ENCODE assay signal across 8 cellular contexts in the genomic region with DNA sequence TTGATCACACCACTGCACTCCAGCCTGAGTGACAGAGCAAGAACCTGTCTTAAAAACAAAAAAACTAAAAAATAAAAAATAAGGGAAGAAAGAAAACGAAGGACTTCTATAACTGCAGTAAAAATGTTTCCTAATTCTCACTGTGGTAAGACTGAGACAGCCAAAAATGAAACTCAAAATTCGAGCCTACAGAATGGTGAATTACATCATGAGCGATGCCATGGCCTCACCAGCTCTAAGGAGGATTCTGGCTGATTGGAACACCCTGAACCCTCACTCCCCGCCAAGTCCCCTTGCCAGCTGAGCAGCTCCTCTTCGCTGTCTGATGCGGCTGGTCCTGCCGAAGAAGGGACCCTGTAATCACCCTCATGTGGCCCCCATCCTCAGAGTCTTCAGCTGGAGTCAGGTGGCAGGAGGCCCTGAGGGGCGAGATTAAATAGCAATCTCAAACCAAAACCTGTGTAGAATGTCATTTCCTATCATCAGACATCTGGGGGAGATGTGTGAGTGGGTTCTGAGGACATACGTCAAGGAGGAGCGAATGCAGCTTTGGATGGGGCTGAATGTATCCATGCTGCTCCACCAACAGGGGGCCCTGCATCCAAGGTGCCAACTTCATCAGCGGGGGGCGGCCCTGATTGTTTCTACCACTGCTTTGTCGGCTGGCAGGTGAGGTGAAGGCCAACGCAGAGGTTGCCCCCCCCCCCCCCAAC. TPM values are rescaled to one million over a fixed set of nuclear protein-coding genes. Genes with fewer than 3 reads are reported as not detected.
DNase-seq lines count a peak whose midpoint lies in the region; ATAC-seq and TF ChIP-seq lines count a peak whose summit lies in the region.

No MANE protein-coding gene starts in this region.

- H3K27me3 ChIP-seq in upper lobe of right lung, result no peaks in the 10 kb centered on the region

- H3K36me3 ChIP-seq in upper lobe of right lung, result no peaks in the 10 kb centered on the region

- ATAC-seq in natural killer cell, result peak; percentile 68 to 91 (median 76)
- no peak for ATAC-seq in natural killer cell treated with Interleukin-12 subunit alpha and Interleukin-12 subunit beta and Interleukin-15 and Interleukin-18, amount 100 ng/mL, for 72 hours
- peak; percentile 80 for ATAC-seq in T-helper 17 cell
- peak; percentile 48 for ATAC-seq in upper lobe of right lung
- no peak for ATAC-seq in GM18505 (IDR thresholded peaks at IDR 0.05; ENCODE audit: unreplicated experiment)
- no peak for ATAC-seq in GM19023 (IDR thresholded peaks at IDR 0.05; ENCODE audit: unreplicated experiment)

- H3K27ac Mint-ChIP-seq in natural killer cell (no peak overlapping the region), T-helper 17 cell (no peak overlapping the region), glutamatergic neuron (ENCODE audit: unreplicated experiment) (no peak overlapping the region)
- no peak overlapping the region for H3K27ac Mint-ChIP-seq in natural killer cell treated with Interleukin-12 subunit alpha and Interleukin-12 subunit beta and Interleukin-15 and Interleukin-18, amount 100 ng/mL, for 72 hours

- H3K4me3 Mint-ChIP-seq in natural killer cell (no peak overlapping the region), T-helper 17 cell (no peak overlapping the region), glutamatergic neuron (ENCODE audit: unreplicated experiment) (no peak overlapping the region)
- no peak overlapping the region for H3K4me3 Mint-ChIP-seq in natural killer cell treated with Interleukin-12 subunit alpha and Interleukin-12 subunit beta and Interleukin-15 and Interleukin-18, amount 100 ng/mL, for 72 hours

- no peak for TF ChIP-seq CTCF in natural killer cell (IDR thresholded peaks at IDR 0.05)
- TF ChIP-seq CTCF in glutamatergic neuron (IDR thresholded peaks at IDR 0.05; ENCODE audit: partially characterized antibody, unreplicated experiment), result peak; percentile 41
- TF ChIP-seq CTCF in upper lobe of right lung (IDR thresholded peaks at IDR 0.05), result peak; percentile 35

- intact Hi-C loops in natural killer cell (cut with micrococcal nuclease), result no loop called here
- intact Hi-C loops in upper lobe of right lung (cut with DNase I), result no loop called here

- peaks cover 0 to 9% of the 10 kb centered on the region in 2 donors for H3K4me1 Mint-ChIP-seq in natural killer cell
- H3K4me1 Mint-ChIP-seq in natural killer cell treated with Interleukin-12 subunit alpha and Interleukin-12 subunit beta and Interleukin-15 and Interleukin-18, amount 100 ng/mL, for 72 hours (ENCODE audit: low read depth in 2 of 2), result peaks cover 3 to 5% of the 10 kb centered on the region in 2 donors
- H3K4me1 Mint-ChIP-seq in T-helper 17 cell, result peaks cover 6% of the 10 kb centered on the region
- H3K4me1 Mint-ChIP-seq in glutamatergic neuron (ENCODE audit: low read depth, unreplicated experiment), result no peaks in the 10 kb centered on the region

- no peak overlapping the region for H3K27ac ChIP-seq in upper lobe of right lung

- H3K4me3 ChIP-seq in upper lobe of right lung, result no peak overlapping the region

- H3K9me3 ChIP-seq in T-helper 17 cell (ENCODE audit: control insufficient read depth, low read length, poor library complexity, severe bottlenecking), result no peaks in the 10 kb centered on the region
- no peaks in the 10 kb centered on the region for H3K9me3 ChIP-seq in upper lobe of right lung

- H3K9me3 Mint-ChIP-seq in natural killer cell, result no peaks in the 10 kb centered on the region
- no peaks in the 10 kb centered on the region for H3K9me3 Mint-ChIP-seq in natural killer cell treated with Interleukin-12 subunit alpha and Interleukin-12 subunit beta and Interleukin-15 and Interleukin-18, amount 100 ng/mL, for 72 hours
- no peaks in the 10 kb centered on the region for H3K9me3 Mint-ChIP-seq in glutamatergic neuron (ENCODE audit: unreplicated experiment)

- H3K27me3 Mint-ChIP-seq in natural killer cell (ENCODE audit: low read depth in 2 of 2) (peaks cover 20 to 43% of the 10 kb centered on the region in 2 donors), T-helper 17 cell (peaks cover 20% of the 10 kb centered on the region), glutamatergic neuron (ENCODE audit: unreplicated experiment) (peaks cover 4% of the 10 kb centered on the region)
- peaks cover 26 to 47% of the 10 kb centered on the region in 2 donors for H3K27me3 Mint-ChIP-seq in natural killer cell treated with Interleukin-12 subunit alpha and Interleukin-12 subunit beta and Interleukin-15 and Interleukin-18, amount 100 ng/mL, for 72 hours

- DNase-seq in natural killer cell (no peak), T-helper 17 cell (no peak), glutamatergic neuron (no peak), upper lobe of right lung (peak; percentile 49), NCI-H345 treated with DMSO at 0.1 percent for 48 hours (lab: John Stamatoyannopoulos, UW; ENCODE audit: unreplicated experiment) (no peak)
- no peak for DNase-seq in natural killer cell treated with Interleukin-12 subunit alpha and Interleukin-12 subunit beta and Interleukin-15 and Interleukin-18, amount 100 ng/mL, for 72 hours (ENCODE audit: low spot score)

- no peaks in the 10 kb centered on the region for H3K4me1 ChIP-seq in upper lobe of right lung

- H3K36me3 Mint-ChIP-seq in natural killer cell, result no peaks in the 10 kb centered on the region
- peaks cover 6% of the 10 kb centered on the region for H3K36me3 Mint-ChIP-seq in natural killer cell treated with Interleukin-12 subunit alpha and Interleukin-12 subunit beta and Interleukin-15 and Interleukin-18, amount 100 ng/mL, for 72 hours
- no peaks in the 10 kb centered on the region for H3K36me3 Mint-ChIP-seq in T-helper 17 cell (ENCODE audit: low read depth)
- H3K36me3 Mint-ChIP-seq in glutamatergic neuron (ENCODE audit: unreplicated experiment), result no peaks in the 10 kb centered on the region

- TF ChIP-seq POLR2A in GM18505 (IDR thresholded peaks at IDR 0.05; ENCODE audit: borderline replicate concordance, extremely low read depth, insufficient read depth, insufficient read length), result no peak

RNA-seq across cellular contexts. Expression of gene PDGFB, which starts 29.2 kb away (rescaled TPM):
- total RNA-seq in natural killer cell, result 1 to 10 TPM in 1 of 3 donors, under 1 TPM in 2; 0.28 to 1.2 (median 0.31) TPM
- not detected for total RNA-seq in natural killer cell treated with Interleukin-12 subunit alpha and Interleukin-12 subunit beta and Interleukin-15 and Interleukin-18, amount 100 ng/mL, for 72 hours
- total RNA-seq in T-helper 17 cell, result 1 to 10 TPM; 2.8 to 4.4 TPM
- 0.44 TPM for total RNA-seq in glutamatergic neuron (ENCODE audit: unreplicated experiment)
- 29.8 TPM for total RNA-seq in upper lobe of right lung

Comparison
In these comparisons a context has a peak if more than half of its experiments do, and no peak if none do; other contexts are left out.
1. ATAC-seq: peak in natural killer cell (3 of 3), T-helper 17 cell (single experiment) and upper lobe of right lung (single experiment); none in natural killer cell treated with Interleukin-12 subunit alpha and Interleukin-12 subunit beta and Interleukin-15 and Interleukin-18, amount 100 ng/mL, for 72 hours (0 of 2), GM18505 (single experiment) and GM19023 (single experiment).